10 cellular contexts compared by ENCODE assay signal in genomic region chr3:187027531-187027936, GRCh38.
DNase-seq lines count a peak whose midpoint lies in the region; TF ChIP-seq lines count a peak whose summit lies in the region.
"Had no signal": no experiment of that assay in that cellular context is flagged by ENCODE, and none has a peak within 500 bp of the region (broad histone marks: within the 10 kb centered on the region; RNA-seq: fewer than 3 reads in every experiment).

No MANE protein-coding gene starts in this region.

- H3K27ac Mint-ChIP-seq in activated CD4-positive, alpha-beta T cell treated with anti-CD3 and anti-CD28 coated beads, Interleukin-2, amount 10 ng/mL, durations not matched to agents 7 days and 5 days = peak overlapping the region; percentile 97

- intact Hi-C loops in thyroid gland (cut with DNase I) = loop anchor here (10.0 kb wide), 1 partner anchor 93 kb away; the partner anchor contains the start of gene ST6GAL1

- H3K4me1 Mint-ChIP-seq in activated CD4-positive, alpha-beta T cell treated with anti-CD3 and anti-CD28 coated beads, Interleukin-2, amount 10 ng/mL, durations not matched to agents 7 days and 5 days = peaks cover 76% of the 10 kb centered on the region

- H3K4me3 ChIP-seq in cardiac muscle cell (no peak overlapping the region), right atrium auricular region (no peak overlapping the region), thyroid gland (replicated peaks in 1 of 3) (no peak overlapping the region), WERI-Rb-1 (ENCODE audit: low read depth, low read length) (no peak overlapping the region)
- H3K4me3 ChIP-seq: A549, lung had no signal

- peaks cover 52% of the 10 kb centered on the region for H3K4me1 ChIP-seq in cardiac muscle cell (ENCODE audit: low read depth)
- H3K4me1 ChIP-seq in right atrium auricular region = peaks cover 0 to 39% of the 10 kb centered on the region in 2 donors
- peaks cover 20 to 78% of the 10 kb centered on the region in 2 donors for H3K4me1 ChIP-seq in thyroid gland
- H3K4me1 ChIP-seq: A549 had no signal

- 62 to 79% methylated on average over 7 of the region's 7 CpGs for WGBS in thyroid gland, 2 donors

- CTCF ChIA-PET in activated CD4-positive, alpha-beta T cell treated with anti-CD3 and anti-CD28 coated beads, Interleukin-2, amount 10 ng/mL, durations not matched to agents 7 days and 5 days (lab: Charles Lee) = interaction anchor here (1.1 to 5.2 kb wide), 8 partner anchors 11 to 188 kb away, joined by 3 to 24 read pairs (median 4); partner anchors contain the start of gene RPL39L

- H3K36me3 ChIP-seq in cardiac muscle cell (no peaks in the 10 kb centered on the region), right atrium auricular region (no peaks in the 10 kb centered on the region), thyroid gland (no peaks in the 10 kb centered on the region), WERI-Rb-1 (no peaks in the 10 kb centered on the region; the same call in 1 of the 2 replicates)

- POLR2A ChIA-PET in activated CD4-positive, alpha-beta T cell treated with anti-CD3 and anti-CD28 coated beads, Interleukin-2, amount 10 ng/mL, durations not matched to agents 7 days and 5 days (lab: Charles Lee) = interaction anchor here (1.2 kb wide), 2 partner anchors 14 to 118 kb away, joined by 4 to 8 read pairs; no protein-coding TSS in a partner anchor

- H3K36me3 Mint-ChIP-seq in activated CD4-positive, alpha-beta T cell treated with anti-CD3 and anti-CD28 coated beads, Interleukin-2, amount 10 ng/mL, durations not matched to agents 7 days and 5 days (ENCODE audit: low read depth) = peaks cover 62% of the 10 kb centered on the region

- no peaks in the 10 kb centered on the region for H3K27me3 ChIP-seq in cardiac muscle cell
- no peaks in the 10 kb centered on the region for H3K27me3 ChIP-seq in right atrium auricular region
- no peaks in the 10 kb centered on the region for H3K27me3 ChIP-seq in thyroid gland
- H3K27me3 ChIP-seq in WERI-Rb-1 (ENCODE audit: insufficient read depth, low read depth, severe bottlenecking) = no peaks in the 10 kb centered on the region

- DNase-seq in cardiac muscle cell (ENCODE audit: low read depth in 1 of 2, low spot score in 1 of 2) (no peak), right atrium auricular region (ENCODE audit: low spot score) (no peak), thyroid gland (peak in 1 of 2 donors; percentile 32), substantia nigra (lab: John Stamatoyannopoulos, UW) (no peak), DMS153 (lab: John Stamatoyannopoulos, UW) (no peak), WERI-Rb-1 (no peak)
- peak; percentile 87 for DNase-seq in activated CD4-positive, alpha-beta T cell treated with anti-CD3 and anti-CD28 coated beads, Interleukin-2, amount 10 ng/mL, durations not matched to agents 7 days and 5 days
- peak; percentile 49 for DNase-seq in effector CD8-positive, alpha-beta T cell (lab: John Stamatoyannopoulos, UW)

- H3K9me3 ChIP-seq in cardiac muscle cell (ENCODE audit: low read depth) (no peaks in the 10 kb centered on the region), right atrium auricular region (no peaks in the 10 kb centered on the region), thyroid gland (no peaks in the 10 kb centered on the region), WERI-Rb-1 (ENCODE audit: severe bottlenecking) (no peaks in the 10 kb centered on the region)
- H3K9me3 ChIP-seq: A549 had no signal

- no peak for TF ChIP-seq POLR2A in thyroid gland (IDR thresholded peaks at IDR 0.05)

- no peaks in the 10 kb centered on the region for H3K27me3 Mint-ChIP-seq in activated CD4-positive, alpha-beta T cell treated with anti-CD3 and anti-CD28 coated beads, Interleukin-2, amount 10 ng/mL, durations not matched to agents 7 days and 5 days

- H3K27ac ChIP-seq in cardiac muscle cell (peak overlapping the region; percentile 37), right atrium auricular region (no peak overlapping the region), thyroid gland (peak overlapping the region in 2 of 3 donors; percentile 36 to 75), substantia nigra (ENCODE audit: low read depth, low read length, poor library complexity, severe bottlenecking) (no peak overlapping the region), WERI-Rb-1 (no peak overlapping the region)
- H3K27ac ChIP-seq: A549 had no signal

- H3K9me3 Mint-ChIP-seq in activated CD4-positive, alpha-beta T cell treated with anti-CD3 and anti-CD28 coated beads, Interleukin-2, amount 10 ng/mL, durations not matched to agents 7 days and 5 days = peaks cover 16% of the 10 kb centered on the region

- peak overlapping the region; percentile 85 for H3K4me3 Mint-ChIP-seq in activated CD4-positive, alpha-beta T cell treated with anti-CD3 and anti-CD28 coated beads, Interleukin-2, amount 10 ng/mL, durations not matched to agents 7 days and 5 days

- TF ChIP-seq CTCF in cardiac muscle cell (IDR thresholded peaks at IDR 0.05; ENCODE audit: low read depth, low read length) = no peak
- TF ChIP-seq CTCF in right atrium auricular region (IDR thresholded peaks at IDR 0.05) = no peak
- no peak for TF ChIP-seq CTCF in thyroid gland (IDR thresholded peaks at IDR 0.05)
- TF ChIP-seq CTCF in WERI-Rb-1 (IDR thresholded peaks at IDR 0.05; ENCODE audit: low read depth, low read length) = no peak

Comparison
In these comparisons a context has a peak if more than half of its experiments do, and no peak if none do; other contexts are left out.
1. H3K27ac ChIP-seq: peak in cardiac muscle cell (single experiment) and thyroid gland (2 of 3); none in right atrium auricular region (0 of 2), substantia nigra (single experiment) and WERI-Rb-1 (single experiment).
2. DNase-seq: peak in activated CD4-positive, alpha-beta T cell treated with anti-CD3 and anti-CD28 coated beads, Interleukin-2, amount 10 ng/mL, durations not matched to agents 7 days and 5 days (single experiment) and effector CD8-positive, alpha-beta T cell (single experiment); none in cardiac muscle cell (0 of 2), right atrium auricular region (single experiment), substantia nigra (0 of 49), DMS153 (single experiment) and WERI-Rb-1 (single experiment).